Comparison of ENCODE assay signal across 18 cellular contexts in the genomic region with DNA sequence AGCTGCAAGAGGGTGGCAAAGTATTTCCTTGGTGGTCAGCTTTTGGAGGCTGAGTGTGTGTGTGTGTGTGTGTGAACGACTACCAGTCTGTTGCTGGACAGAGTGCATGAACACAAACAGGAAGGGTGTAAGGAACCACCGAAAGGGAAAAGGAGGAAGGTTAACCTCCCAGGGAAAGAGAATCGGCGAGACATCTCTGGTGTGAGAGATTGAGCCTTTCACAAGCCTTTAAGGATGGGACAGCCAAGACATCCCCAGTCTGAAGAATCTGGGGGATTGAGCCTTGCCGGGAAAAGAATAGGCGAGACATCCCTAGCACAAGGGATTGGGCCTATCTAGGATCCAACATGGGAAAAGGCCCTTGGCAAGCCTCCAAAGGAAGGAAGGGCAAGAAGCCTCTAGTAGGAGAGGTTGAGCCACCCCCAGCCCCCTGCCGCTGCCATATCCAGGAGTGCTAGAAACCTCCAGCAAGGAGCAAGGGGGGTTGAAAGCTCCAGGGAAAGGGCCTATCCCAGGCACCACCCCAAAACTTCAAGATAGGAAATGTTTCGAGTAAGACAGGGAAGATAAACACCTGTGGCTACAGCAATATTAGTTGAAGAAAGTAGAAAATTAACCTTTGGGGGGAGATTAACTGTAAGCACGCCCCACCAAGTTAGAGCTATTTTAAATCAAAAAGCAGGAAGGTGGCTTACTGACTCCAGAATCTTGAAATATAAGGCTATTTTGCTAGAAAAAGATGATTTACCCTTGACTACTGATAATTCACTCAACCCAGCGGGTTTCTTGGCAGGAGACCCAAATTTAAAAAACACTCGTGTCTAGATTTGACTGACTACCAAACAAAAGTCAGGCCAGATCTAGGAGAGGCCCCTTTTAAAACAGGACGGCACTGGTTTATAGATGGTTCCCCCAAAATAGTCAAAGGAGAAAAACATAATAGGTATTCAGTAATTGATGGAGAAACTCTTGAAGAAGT. TPM values are rescaled to one million over a fixed set of nuclear protein-coding genes. Genes with fewer than 3 reads are reported as not detected.
"Had no signal": no experiment of that assay in that cellular context is flagged by ENCODE, and none has a peak within 500 bp of the region (broad histone marks: within the 10 kb centered on the region; RNA-seq: fewer than 3 reads in every experiment).

No MANE protein-coding gene starts in this region.

- H3K27me3 Mint-ChIP-seq: stimulated activated memory B cell treated with anti-CD40 and anti-IgM and Interleukin-4, amounts not matched to agents 10 μg/mL and 1 μg/mL and 100 μg/mL, for 72 hours had no signal

- H3K36me3 Mint-ChIP-seq: stimulated activated memory B cell treated with anti-CD40 and anti-IgM and Interleukin-4, amounts not matched to agents 10 μg/mL and 1 μg/mL and 100 μg/mL, for 72 hours had no signal

- H3K36me3 ChIP-seq: colonic mucosa, lower lobe of right lung, tibial nerve, uterus had no signal

- H3K4me1 Mint-ChIP-seq: stimulated activated memory B cell treated with anti-CD40 and anti-IgM and Interleukin-4, amounts not matched to agents 10 μg/mL and 1 μg/mL and 100 μg/mL, for 72 hours had no signal

- H3K9me3 ChIP-seq: colonic mucosa, lower lobe of right lung, uterus had no signal

- H3K27me3 ChIP-seq: colonic mucosa, foreskin keratinocyte, tibial nerve, uterus had no signal

- H3K4me3 ChIP-seq: colonic mucosa, lower lobe of right lung, tibial nerve, uterus had no signal

- H3K27ac ChIP-seq: colonic mucosa, foreskin keratinocyte, lower lobe of right lung, tibial nerve, uterus had no signal

- H3K4me1 ChIP-seq: colonic mucosa, lower lobe of right lung, tibial nerve, uterus had no signal

- H3K4me3 Mint-ChIP-seq: stimulated activated memory B cell treated with anti-CD40 and anti-IgM and Interleukin-4, amounts not matched to agents 10 μg/mL and 1 μg/mL and 100 μg/mL, for 72 hours; T-helper 2 cell treated with Interferon-gamma antibody and Interleukin-4, amounts not matched to agents 5 μg/mL and 100 μg/mL, for 36 hours had no signal

- H3K27ac Mint-ChIP-seq: stimulated activated memory B cell treated with anti-CD40 and anti-IgM and Interleukin-4, amounts not matched to agents 10 μg/mL and 1 μg/mL and 100 μg/mL, for 72 hours; T-helper 2 cell treated with Interferon-gamma antibody and Interleukin-4, amounts not matched to agents 5 μg/mL and 100 μg/mL, for 36 hours had no signal

- ATAC-seq: left cardiac atrium; lower lobe of right lung; stimulated activated memory B cell treated with anti-CD40 and anti-IgM and Interleukin-4, amounts not matched to agents 10 μg/mL and 1 μg/mL and 100 μg/mL, for 72 hours had no signal

- DNase-seq: activated CD4-positive, alpha-beta T cell treated with anti-CD3 and anti-CD28 coated beads, Interleukin-2, amount 50 U/mL, for 1 hour; activated naive CD4-positive, alpha-beta T cell treated with anti-CD3 and anti-CD28 coated beads, Interleukin-2, amount 50 U/mL, for 16 hours; caudate nucleus; left cardiac atrium; lower lobe of right lung; midbrain; retina; stimulated activated CD4-positive, alpha-beta T cell treated with anti-CD3 and anti-CD28 coated beads, Interleukin-2, amount 100 ng/mL, for 48 hours; SW 1271; uterus had no signal

- H3K9me3 Mint-ChIP-seq: T-helper 2 cell treated with Interferon-gamma antibody and Interleukin-4, amounts not matched to agents 5 μg/mL and 100 μg/mL, for 36 hours had no signal

RNA-seq across cellular contexts. Expression of a gene that starts 3.2 kb away (rescaled TPM):
- total RNA-seq: activated CD8-positive, alpha-beta memory T cell treated with anti-CD3 and anti-CD28 coated beads for 36 hours; colonic mucosa; foreskin keratinocyte; left cardiac atrium; lower lobe of right lung; myocyte; tibial nerve; uterus had no signal
- polyA plus RNA-seq: adipose tissue, foreskin keratinocyte had no signal

RNA-seq across cellular contexts. Expression of a gene that starts 31.3 kb away (rescaled TPM):
- total RNA-seq: activated CD8-positive, alpha-beta memory T cell treated with anti-CD3 and anti-CD28 coated beads for 36 hours had no signal

RNA-seq across cellular contexts. Expression of a gene that starts 35.5 kb away (rescaled TPM):
- total RNA-seq: activated CD8-positive, alpha-beta memory T cell treated with anti-CD3 and anti-CD28 coated beads for 36 hours; colonic mucosa; foreskin keratinocyte had no signal
- polyA plus RNA-seq: foreskin keratinocyte had no signal
